ENCODE assay signal across 22 cellular contexts in the genomic region with DNA sequence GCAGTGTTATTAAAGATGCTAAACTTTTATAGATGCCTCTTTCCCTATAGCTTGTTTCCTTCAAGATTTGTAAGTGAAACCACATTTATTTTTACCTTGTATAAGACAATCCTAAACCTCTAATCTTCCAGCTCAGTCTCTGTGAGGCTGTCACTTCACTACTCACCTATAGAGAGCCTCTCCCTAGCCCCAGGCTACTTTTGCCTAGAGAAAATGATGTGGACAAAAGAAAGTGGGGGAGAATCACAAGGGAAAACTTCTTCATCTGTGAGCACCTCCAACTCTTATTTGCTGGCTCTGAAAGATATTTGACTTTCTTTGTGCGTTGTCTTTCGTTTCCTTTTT.
"Had no signal": no experiment of that assay in that cellular context is flagged by ENCODE, and none has a peak within 500 bp of the region (broad histone marks: within the 10 kb centered on the region; RNA-seq: fewer than 3 reads in every experiment).

No MANE protein-coding gene starts in this region.

- FAIRE-seq: endometrium, TTC549 had no signal

- ATAC-seq: activated T-helper 17 cell treated with anti-CD3 and anti-CD28 coated beads, Interleukin-2, amount 50 U/mL, for 72 hours; esophagus mucosa; gastroesophageal sphincter; lower lobe of right lung; stimulated activated memory B cell treated with anti-CD40 and anti-IgM and Interleukin-4, amounts not matched to agents 10 μg/mL and 1 μg/mL and 100 μg/mL, for 72 hours; upper lobe of right lung; WTC11 had no signal

- H3K4me3 ChIP-seq: coronary artery, gastroesophageal sphincter, lower lobe of right lung, sigmoid colon, spleen, thoracic aorta, upper lobe of right lung had no signal

- H3K27ac ChIP-seq: coronary artery, gastroesophageal sphincter, lower lobe of right lung, parathyroid adenoma, sigmoid colon, spleen, upper lobe of right lung had no signal

- H3K9me3 ChIP-seq: gastroesophageal sphincter, lower lobe of right lung, sigmoid colon, spleen, thoracic aorta, upper lobe of right lung had no signal

- H3K27me3 ChIP-seq: sigmoid colon, upper lobe of right lung had no signal

- DNase-seq: activated CD4-positive, alpha-beta memory T cell treated with anti-CD3 and anti-CD28 coated beads for 36 hours; activated CD4-positive, alpha-beta T cell treated with anti-CD3 and anti-CD28 coated beads for 4 hours; activated naive CD4-positive, alpha-beta T cell; activated naive CD8-positive, alpha-beta T cell treated with anti-CD3 and anti-CD28 coated beads for 36 hours; activated T-cell treated with anti-CD3 and anti-CD28 coated beads for 4 hours; amniotic stem cell; central memory CD4-positive, alpha-beta T cell; lower lobe of right lung; sigmoid colon; spleen; stimulated activated CD4-positive, alpha-beta T cell treated with anti-CD3 and anti-CD28 coated beads, Interleukin-4, amount 100 ng/mL, for 4 hours; upper lobe of right lung had no signal

- H3K9ac ChIP-seq: parathyroid adenoma had no signal

- H3K36me3 ChIP-seq: gastroesophageal sphincter, lower lobe of right lung, sigmoid colon, spleen, thoracic aorta, upper lobe of right lung had no signal

- H3K4me1 ChIP-seq: gastroesophageal sphincter, lower lobe of right lung, parathyroid adenoma, sigmoid colon, spleen, upper lobe of right lung had no signal
